1 cellular context compared by ENCODE assay signal in genomic region chr19:40358773-40359172, GRCh38.
TF ChIP-seq lines count a peak whose summit lies in the region.

No MANE protein-coding gene starts in this region.

TF ChIP-seq in HepG2, 621 proteins besides CTCF, POLR2A, EP300 and RAD21:
- no peak for TF ChIP-seq ZNF326 (CRISPR knock-in tag; IDR thresholded peaks at IDR 0.05; ENCODE audit: borderline replicate concordance)
- TF ChIP-seq, protein P1, sequence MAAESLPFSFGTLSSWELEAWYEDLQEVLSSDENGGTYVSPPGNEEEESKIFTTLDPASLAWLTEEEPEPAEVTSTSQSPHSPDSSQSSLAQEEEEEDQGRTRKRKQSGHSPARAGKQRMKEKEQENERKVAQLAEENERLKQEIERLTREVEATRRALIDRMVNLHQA (CRISPR knock-in tag; IDR thresholded peaks at IDR 0.05): no peak
- no peak for TF ChIP-seq ESRRA (CRISPR knock-in tag; IDR thresholded peaks at IDR 0.05; ENCODE audit: low read depth)
- TF ChIP-seq ZC3H13 (CRISPR knock-in tag; IDR thresholded peaks at IDR 0.05): no peak
- no peak for TF ChIP-seq THYN1 (CRISPR knock-in tag; IDR thresholded peaks at IDR 0.05; ENCODE audit: borderline replicate concordance, low read depth)
- TF ChIP-seq SNAPC4 (CRISPR knock-in tag; IDR thresholded peaks at IDR 0.05): no peak
- TF ChIP-seq RBM39 (IDR thresholded peaks at IDR 0.05; ENCODE audit: low read depth, low read length, poor library complexity, severe bottlenecking): no peak
- TF ChIP-seq THAP9 (CRISPR knock-in tag; IDR thresholded peaks at IDR 0.05; ENCODE audit: borderline replicate concordance): no peak
- no peak for TF ChIP-seq ZNF713 (CRISPR knock-in tag; IDR thresholded peaks at IDR 0.05)
- TF ChIP-seq, protein P2, sequence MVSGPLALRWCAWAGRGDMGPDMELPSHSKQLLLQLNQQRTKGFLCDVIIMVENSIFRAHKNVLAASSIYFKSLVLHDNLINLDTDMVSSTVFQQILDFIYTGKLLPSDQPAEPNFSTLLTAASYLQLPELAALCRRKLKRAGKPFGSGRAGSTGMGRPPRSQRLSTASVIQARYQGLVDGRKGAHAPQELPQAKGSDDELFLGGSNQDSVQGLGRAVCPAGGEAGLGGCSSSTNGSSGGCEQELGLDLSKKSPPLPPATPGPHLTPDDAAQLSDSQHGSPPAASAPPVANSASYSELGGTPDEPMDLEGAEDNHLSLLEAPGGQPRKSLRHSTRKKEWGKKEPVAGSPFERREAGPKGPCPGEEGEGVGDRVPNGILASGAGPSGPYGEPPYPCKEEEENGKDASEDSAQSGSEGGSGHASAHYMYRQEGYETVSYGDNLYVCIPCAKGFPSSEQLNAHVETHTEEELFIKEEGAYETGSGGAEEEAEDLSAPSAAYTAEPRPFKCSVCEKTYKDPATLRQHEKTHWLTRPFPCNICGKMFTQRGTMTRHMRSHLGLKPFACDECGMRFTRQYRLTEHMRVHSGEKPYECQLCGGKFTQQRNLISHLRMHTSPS (CRISPR knock-in tag; IDR thresholded peaks at IDR 0.05; ENCODE audit: low read depth): no peak
- TF ChIP-seq SP1 (IDR thresholded peaks at IDR 0.05): no peak
- TF ChIP-seq SP1 (CRISPR knock-in tag; IDR thresholded peaks at IDR 0.05): no peak
- TF ChIP-seq ZNF484 (CRISPR knock-in tag; IDR thresholded peaks at IDR 0.05; ENCODE audit: borderline replicate concordance, low read depth): no peak
- TF ChIP-seq ZNF3 (CRISPR knock-in tag; IDR thresholded peaks at IDR 0.05): no peak
- no peak for TF ChIP-seq PBX2 (CRISPR knock-in tag; IDR thresholded peaks at IDR 0.05)
- TF ChIP-seq ZNF737 (CRISPR knock-in tag; IDR thresholded peaks at IDR 0.05; ENCODE audit: borderline replicate concordance): no peak
- TF ChIP-seq ZNF24 (IDR thresholded peaks at IDR 0.05): no peak
- TF ChIP-seq ZNF251 (CRISPR knock-in tag; IDR thresholded peaks at IDR 0.05): no peak
- no peak for TF ChIP-seq ZFAT (CRISPR knock-in tag; conservative IDR thresholded peaks at IDR 0.05)
- no peak for TF ChIP-seq PAX8 (CRISPR knock-in tag; IDR thresholded peaks at IDR 0.05; ENCODE audit: borderline replicate concordance)
- no peak for TF ChIP-seq HDAC1 (CRISPR knock-in tag; IDR thresholded peaks at IDR 0.05)
TF ChIP-seq in HepG2: peak in this region for 0.
